ENCODE assay signal across 18 cellular contexts in the genomic region with DNA sequence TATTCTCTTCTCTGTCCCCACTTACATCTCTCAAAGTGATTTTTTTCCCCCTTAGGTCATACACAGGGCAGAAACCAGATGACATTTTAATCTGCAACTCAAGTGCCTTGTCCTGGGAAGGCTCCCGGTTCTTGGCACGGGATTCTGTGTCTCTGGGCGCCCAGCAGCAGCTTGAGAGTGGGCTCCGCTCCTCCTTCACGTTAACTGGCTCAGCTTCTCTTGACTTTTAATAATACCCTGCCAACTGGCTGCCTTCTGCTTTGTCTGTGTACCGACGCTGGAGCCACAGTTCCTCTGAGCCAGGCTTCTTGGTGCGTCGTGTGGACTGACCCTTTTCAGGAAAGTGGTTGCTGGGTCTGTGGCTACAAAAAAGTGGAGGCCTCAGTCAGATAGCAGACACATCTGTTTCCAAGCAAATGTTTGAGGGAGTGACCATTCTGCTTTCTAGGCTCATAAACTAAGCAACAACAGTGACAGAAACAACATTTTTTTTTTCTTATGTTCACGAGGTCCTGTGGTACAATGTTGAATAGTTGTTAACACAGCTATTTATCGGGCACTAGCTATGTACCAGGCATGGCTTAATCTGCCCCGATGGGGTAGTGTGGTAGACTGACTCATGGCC.
DNase-seq lines count a peak whose midpoint lies in the region; ATAC-seq and TF ChIP-seq lines count a peak whose summit lies in the region.
"Had no signal": no experiment of that assay in that cellular context is flagged by ENCODE, and none has a peak within 500 bp of the region (broad histone marks: within the 10 kb centered on the region; RNA-seq: fewer than 3 reads in every experiment).

No MANE protein-coding gene starts in this region.

- DNase-seq in NCI-H2029 treated with DMSO at 0.1 percent for 48 hours (lab: John Stamatoyannopoulos, UW), result peak; percentile 49
- peak; percentile 12 for DNase-seq in choroid plexus epithelial cell (ENCODE audit: low read depth)
- DNase-seq in iris pigment epithelial cell (ENCODE audit: low read depth), result peak; percentile 30
- peak; percentile 50 for DNase-seq in stomach
- no peak for DNase-seq in mammary epithelial cell
- no peak for DNase-seq in osteocyte (ENCODE audit: extremely low spot score, unreplicated experiment)
- DNase-seq: activated CD8-positive, alpha-beta T cell treated with anti-CD3 and anti-CD28 coated beads, Interleukin-2, amount 10 ng/mL, durations not matched to agents 7 days and 5 days; activated naive CD4-positive, alpha-beta T cell treated with Interleukin-2 at 50 U/mL for 16 hours; CD8-positive, alpha-beta memory T cell; erythroblast; Kasumi-1; natural killer cell; NCI-H446 treated with DMSO at 0.1 percent for 48 hours; small intestine; T-helper 9 cell had no signal

- H3K4me1 ChIP-seq in stomach (peaks cover 0 to 20% (median 8%) of the 10 kb centered on the region in 4 donors), mammary epithelial cell (ENCODE audit: insufficient read depth, low read length) (no peaks in the 10 kb centered on the region)

- no TSS peak for BruUV-seq in mammary epithelial cell (replicated peaks; lab: Mats Ljungman, UMichigan)

- intact Hi-C loops in stomach (cut with DNase I; ENCODE audit: low total_unique reads), result no loop called here
- intact Hi-C loops in mammary epithelial cell (cut with micrococcal nuclease), result no loop called here

- TF ChIP-seq CTCF in choroid plexus epithelial cell (conservative IDR thresholded peaks at IDR 0.05; ENCODE audit: low read depth, low read length) (no peak), stomach (IDR thresholded peaks at IDR 0.05) (no peak), mammary epithelial cell (conservative IDR thresholded peaks at IDR 0.05 in 1 of 2, IDR thresholded peaks at IDR 0.05 in 1 of 2; ENCODE audit: extremely low read depth in 1 of 2, insufficient read depth in 1 of 2, low read depth in 1 of 2, low read length in 2 of 2) (no peak), osteocyte (IDR thresholded peaks at IDR 0.05) (no peak)

- ATAC-seq in GM21717 (IDR thresholded peaks at IDR 0.05; ENCODE audit: unreplicated experiment), result no peak
- ATAC-seq: activated CD8-positive, alpha-beta T cell treated with anti-CD3 and anti-CD28 coated beads, Interleukin-2, amount 10 ng/mL, durations not matched to agents 7 days and 5 days; natural killer cell had no signal

- no peak overlapping the region for H3K4me2 ChIP-seq in mammary epithelial cell (ENCODE audit: insufficient read depth, low read depth, low read length)

- dilution Hi-C loops in mammary epithelial cell (cut with HindIII; ENCODE audit: low sequenced_read_pairs), result no loop called here

- peaks cover 37% of the 10 kb centered on the region for H3K27me3 Mint-ChIP-seq in osteocyte (ENCODE audit: unreplicated experiment)
- H3K27me3 Mint-ChIP-seq: central memory CD8-positive, alpha-beta T cell had no signal

- H3K4me1 Mint-ChIP-seq in osteocyte (ENCODE audit: unreplicated experiment), result peaks cover 3% of the 10 kb centered on the region
- H3K4me1 Mint-ChIP-seq: central memory CD8-positive, alpha-beta T cell had no signal

- no peaks in the 10 kb centered on the region for H3K9me3 Mint-ChIP-seq in osteocyte (ENCODE audit: unreplicated experiment)
- H3K9me3 Mint-ChIP-seq: central memory CD8-positive, alpha-beta T cell; natural killer cell had no signal

- no peak overlapping the region for H3K27ac Mint-ChIP-seq in osteocyte (ENCODE audit: unreplicated experiment)
- H3K27ac Mint-ChIP-seq: activated CD8-positive, alpha-beta T cell treated with anti-CD3 and anti-CD28 coated beads, Interleukin-2, amount 10 ng/mL, durations not matched to agents 7 days and 5 days; natural killer cell had no signal

- H3K36me3 ChIP-seq in stomach (no peaks in the 10 kb centered on the region), mammary epithelial cell (ENCODE audit: insufficient read depth, low read length) (no peaks in the 10 kb centered on the region)

- H3K27me3 ChIP-seq in stomach (no peaks in the 10 kb centered on the region), mammary epithelial cell (ENCODE audit: insufficient read depth, low read length) (no peaks in the 10 kb centered on the region)

- no peak for TF ChIP-seq EP300 in stomach (IDR thresholded peaks at IDR 0.05)

- H3K9me3 ChIP-seq in stomach, result no peaks in the 10 kb centered on the region
- no peaks in the 10 kb centered on the region for H3K9me3 ChIP-seq in mammary epithelial cell (replicated peaks; ENCODE audit: insufficient read depth, low read length)

- peak overlapping the region in 2 of 5 donors; percentile 43 to 65 for H3K27ac ChIP-seq in stomach
- H3K27ac ChIP-seq in mammary epithelial cell (ENCODE audit: insufficient read depth, low read depth, low read length), result no peak overlapping the region
- H3K27ac ChIP-seq: RWPE1 had no signal

- H4K20me1 ChIP-seq in mammary epithelial cell (ENCODE audit: insufficient read depth, low read length), result no peaks in the 10 kb centered on the region

- no peak overlapping the region for H3K9ac ChIP-seq in mammary epithelial cell (ENCODE audit: insufficient read depth, low read length)

- in situ Hi-C loops in mammary epithelial cell (cut with MboI; ENCODE audit: low sequenced_read_pairs in 2 of 2), result no loop called here

- CTCF ChIA-PET in mammary epithelial cell (lab: Charles Lee; ENCODE audit: low non-redundant PET), result no interaction called here

- no peaks in the 10 kb centered on the region for H3K79me2 ChIP-seq in mammary epithelial cell (ENCODE audit: insufficient read depth, low read length)

- no peak overlapping the region for H3K4me3 Mint-ChIP-seq in osteocyte (ENCODE audit: unreplicated experiment)
- H3K4me3 Mint-ChIP-seq: activated CD8-positive, alpha-beta T cell treated with anti-CD3 and anti-CD28 coated beads, Interleukin-2, amount 10 ng/mL, durations not matched to agents 7 days and 5 days; CD8-positive, alpha-beta memory T cell; central memory CD8-positive, alpha-beta T cell; natural killer cell had no signal

- H2AFZ ChIP-seq in mammary epithelial cell (ENCODE audit: low read depth, low read length), result no peak overlapping the region

- TF ChIP-seq POLR2A in stomach (IDR thresholded peaks at IDR 0.05), result no peak

- H3K4me3 ChIP-seq in choroid plexus epithelial cell (ENCODE audit: low read depth, low read length) (no peak overlapping the region), stomach (no peak overlapping the region), mammary epithelial cell (replicated peaks in 1 of 3; ENCODE audit: insufficient read depth in 1 of 3, low read depth in 2 of 3, low read length in 3 of 3) (no peak overlapping the region)

- 9 to 50% (median 32%) methylated on average over 12 of the region's 12 CpGs for WGBS in stomach, 5 donors
- WGBS in mammary epithelial cell (ENCODE audit: low coverage, missing lambda C conversion rate), result 19% methylated on average over 12 of the region's 12 CpGs

- no peaks in the 10 kb centered on the region for H3K36me3 Mint-ChIP-seq in osteocyte (ENCODE audit: unreplicated experiment)
- H3K36me3 Mint-ChIP-seq: natural killer cell had no signal

Comparison
In these comparisons a context has a peak if more than half of its experiments do, and no peak if none do; other contexts are left out.
1. DNase-seq: peak in NCI-H2029 treated with DMSO at 0.1 percent for 48 hours (single experiment), choroid plexus epithelial cell (single experiment), iris pigment epithelial cell (single experiment) and stomach (single experiment); none in mammary epithelial cell (single experiment) and osteocyte (single experiment).